23 cellular contexts compared by ENCODE assay signal in genomic region chr15:73862276-73862675, GRCh38. TPM values are rescaled to one million over a fixed set of nuclear protein-coding genes. Genes with fewer than 3 reads are reported as not detected.
"Had no signal": no experiment of that assay in that cellular context is flagged by ENCODE, and none has a peak within 500 bp of the region (broad histone marks: within the 10 kb centered on the region; RNA-seq: fewer than 3 reads in every experiment).

No MANE protein-coding gene starts in this region.

- H3K9me3 ChIP-seq: esophagus squamous epithelium, gastroesophageal sphincter, mucosa of descending colon, ovary, tibial artery, upper lobe of left lung, vagina had no signal

- H3K27ac ChIP-seq: esophagus squamous epithelium, gastroesophageal sphincter, ovary, tibial artery, upper lobe of left lung, vagina had no signal

- H3K36me3 Mint-ChIP-seq: naive thymus-derived CD8-positive, alpha-beta T cell had no signal

- ATAC-seq: gastroesophageal sphincter; mucosa of descending colon; naive thymus-derived CD8-positive, alpha-beta T cell; right cardiac atrium; stimulated activated naive CD8-positive, alpha-beta T cell treated with anti-CD3 and anti-CD28 coated beads, Interleukin-15, Interleukin-2, amounts not matched to agents 100 U/mL and 50 U/mL, for 24 hours had no signal

- H3K36me3 ChIP-seq: esophagus squamous epithelium, gastroesophageal sphincter, ovary, tibial artery, upper lobe of left lung, vagina had no signal

- DNase-seq: effector memory CD4-positive, alpha-beta T cell; esophagus squamous epithelium; foreskin fibroblast; glutamatergic neuron; mammary epithelial cell; mucosa of descending colon; nucleus accumbens; ovary; right cardiac atrium; small intestine; stimulated activated CD4-positive, alpha-beta T cell treated with anti-CD3 and anti-CD28 coated beads, Interleukin-12 subunit alpha, Interleukin-12 subunit beta, amount 100 ng/mL, for 4 hours; stimulated activated naive CD8-positive, alpha-beta T cell treated with anti-CD3 and anti-CD28 coated beads, Interleukin-15, Interleukin-2, amounts not matched to agents 100 U/mL and 50 U/mL, for 24 hours; tibial artery; upper lobe of left lung had no signal

- H3K27ac Mint-ChIP-seq: naive thymus-derived CD8-positive, alpha-beta T cell had no signal

- H3K4me1 ChIP-seq: esophagus squamous epithelium, gastroesophageal sphincter, tibial artery, upper lobe of left lung, vagina had no signal

- FAIRE-seq: small intestine had no signal

- H3K27me3 ChIP-seq: ovary, vagina had no signal

- H3K4me3 ChIP-seq: esophagus squamous epithelium, gastroesophageal sphincter, mucosa of descending colon, ovary, tibial artery, upper lobe of left lung, vagina had no signal

- H3K4me3 Mint-ChIP-seq: naive thymus-derived CD8-positive, alpha-beta T cell had no signal

RNA-seq across cellular contexts. Expression of gene TBC1D21, which starts 11.1 kb away (rescaled TPM):
- total RNA-seq: epithelial cell of proximal tubule; esophagus squamous epithelium; gastroesophageal sphincter; kidney epithelial cell; lower leg skin; mammary epithelial cell; mucosa of descending colon; naive thymus-derived CD8-positive, alpha-beta T cell; ovary; posterior vena cava; right cardiac atrium; temporal lobe; upper lobe of left lung; vagina had no signal
- polyA plus RNA-seq: mammary epithelial cell; naive thymus-derived CD8-positive, alpha-beta T cell; neural cell; ovary; right cardiac atrium; small intestine had no signal
